ENCODE assay signal across 13 cellular contexts in genomic region chr20:48791666-48792071, GRCh38. TPM values are rescaled to one million over a fixed set of nuclear protein-coding genes. Genes with fewer than 3 reads are reported as not detected.
DNase-seq lines count a peak whose midpoint lies in the region; ATAC-seq and TF ChIP-seq lines count a peak whose summit lies in the region.
"Had no signal": no experiment of that assay in that cellular context is flagged by ENCODE, and none has a peak within 500 bp of the region (broad histone marks: within the 10 kb centered on the region; RNA-seq: fewer than 3 reads in every experiment).

No MANE protein-coding gene starts in this region.

- POLR2A ChIA-PET in activated CD8-positive, alpha-beta T cell treated with anti-CD3 and anti-CD28 coated beads for 36 hours (lab: Charles Lee), result interaction anchor here (0.8 to 6.0 kb wide), 4 partner anchors 11 to 134 kb away, joined by 3 to 48 read pairs (median 4); no protein-coding TSS in a partner anchor
- POLR2A ChIA-PET in activated CD8-positive, alpha-beta T cell treated with anti-CD3 and anti-CD28 coated beads, Interleukin-2, amount 10 ng/mL, durations not matched to agents 7 days and 5 days (lab: Charles Lee), result no interaction called here

- H3K9ac ChIP-seq in fibroblast of lung (ENCODE audit: insufficient read depth, low read length), result no peak overlapping the region

- peaks cover 22% of the 10 kb centered on the region for H3K36me3 Mint-ChIP-seq in activated CD8-positive, alpha-beta T cell treated with anti-CD3 and anti-CD28 coated beads for 36 hours (ENCODE audit: low read depth)
- H3K36me3 Mint-ChIP-seq in activated CD8-positive, alpha-beta T cell treated with anti-CD3 and anti-CD28 coated beads, Interleukin-2, amount 10 ng/mL, durations not matched to agents 7 days and 5 days (ENCODE audit: low read depth), result peaks cover 45% of the 10 kb centered on the region
- peaks cover 21% of the 10 kb centered on the region for H3K36me3 Mint-ChIP-seq in activated T-helper 1 cell treated with anti-CD3 and anti-CD28 coated beads, Interleukin-12 subunit alpha, Interleukin-12 subunit beta, Interleukin-2, Interleukin-4 antibody, amounts not matched to agents 30 ng/mL and 10 ng/mL and 1 ng/mL, durations not matched to agents 14 hours and 24 hours and 36 hours (ENCODE audit: low read depth)

- intact Hi-C loops in activated CD8-positive, alpha-beta T cell treated with anti-CD3 and anti-CD28 coated beads for 36 hours (cut with micrococcal nuclease), result no loop called here
- intact Hi-C loops in activated T-helper 1 cell treated with anti-CD3 and anti-CD28 coated beads, Interleukin-12 subunit alpha, Interleukin-12 subunit beta, Interleukin-2, Interleukin-4 antibody, amounts not matched to agents 30 ng/mL and 10 ng/mL and 1 ng/mL, durations not matched to agents 14 hours and 24 hours and 36 hours (cut with micrococcal nuclease), result no loop called here

- H3K36me3 ChIP-seq in RWPE2 (ENCODE audit: low read depth), result no peaks in the 10 kb centered on the region
- no peaks in the 10 kb centered on the region for H3K36me3 ChIP-seq in fibroblast of lung (ENCODE audit: control insufficient read depth, insufficient read depth, low read length)

- H3K79me2 ChIP-seq in fibroblast of lung (ENCODE audit: control insufficient read depth, insufficient read depth, low read length), result no peaks in the 10 kb centered on the region

- no peak overlapping the region for H3K4me3 Mint-ChIP-seq in activated CD8-positive, alpha-beta T cell treated with anti-CD3 and anti-CD28 coated beads for 36 hours
- H3K4me3 Mint-ChIP-seq in activated CD8-positive, alpha-beta T cell treated with anti-CD3 and anti-CD28 coated beads, Interleukin-2, amount 10 ng/mL, durations not matched to agents 7 days and 5 days, result no peak overlapping the region
- no peak overlapping the region for H3K4me3 Mint-ChIP-seq in activated T-helper 1 cell treated with anti-CD3 and anti-CD28 coated beads, Interleukin-12 subunit alpha, Interleukin-12 subunit beta, Interleukin-2, Interleukin-4 antibody, amounts not matched to agents 30 ng/mL and 10 ng/mL and 1 ng/mL, durations not matched to agents 14 hours and 24 hours and 36 hours

- H3K4me1 Mint-ChIP-seq in activated CD8-positive, alpha-beta T cell treated with anti-CD3 and anti-CD28 coated beads for 36 hours (ENCODE audit: low read depth), result peaks cover 74% of the 10 kb centered on the region
- peaks cover 70% of the 10 kb centered on the region for H3K4me1 Mint-ChIP-seq in activated CD8-positive, alpha-beta T cell treated with anti-CD3 and anti-CD28 coated beads, Interleukin-2, amount 10 ng/mL, durations not matched to agents 7 days and 5 days (ENCODE audit: low read depth)
- H3K4me1 Mint-ChIP-seq in activated T-helper 1 cell treated with anti-CD3 and anti-CD28 coated beads, Interleukin-12 subunit alpha, Interleukin-12 subunit beta, Interleukin-2, Interleukin-4 antibody, amounts not matched to agents 30 ng/mL and 10 ng/mL and 1 ng/mL, durations not matched to agents 14 hours and 24 hours and 36 hours (ENCODE audit: low read depth), result peaks cover 59% of the 10 kb centered on the region

- peaks cover 3% of the 10 kb centered on the region for H3K9me3 Mint-ChIP-seq in activated CD8-positive, alpha-beta T cell treated with anti-CD3 and anti-CD28 coated beads for 36 hours
- H3K9me3 Mint-ChIP-seq in activated CD8-positive, alpha-beta T cell treated with anti-CD3 and anti-CD28 coated beads, Interleukin-2, amount 10 ng/mL, durations not matched to agents 7 days and 5 days (ENCODE audit: insufficient read depth), result no peaks in the 10 kb centered on the region
- peaks cover 4% of the 10 kb centered on the region for H3K9me3 Mint-ChIP-seq in activated T-helper 1 cell treated with anti-CD3 and anti-CD28 coated beads, Interleukin-12 subunit alpha, Interleukin-12 subunit beta, Interleukin-2, Interleukin-4 antibody, amounts not matched to agents 30 ng/mL and 10 ng/mL and 1 ng/mL, durations not matched to agents 14 hours and 24 hours and 36 hours
- H3K9me3 Mint-ChIP-seq: activated T-helper 2 cell treated with anti-CD3 and anti-CD28 coated beads, Interferon-gamma antibody, Interleukin-2, Interleukin-4, amounts not matched to agents 10 μg/mL and 5 μg/mL and 100 μg/mL, durations not matched to agents 14 hours and 24 hours and 36 hours had no signal

- no peaks in the 10 kb centered on the region for H3K27me3 Mint-ChIP-seq in activated CD8-positive, alpha-beta T cell treated with anti-CD3 and anti-CD28 coated beads for 36 hours
- H3K27me3 Mint-ChIP-seq in activated CD8-positive, alpha-beta T cell treated with anti-CD3 and anti-CD28 coated beads, Interleukin-2, amount 10 ng/mL, durations not matched to agents 7 days and 5 days (ENCODE audit: low read depth), result no peaks in the 10 kb centered on the region
- H3K27me3 Mint-ChIP-seq in activated T-helper 1 cell treated with anti-CD3 and anti-CD28 coated beads, Interleukin-12 subunit alpha, Interleukin-12 subunit beta, Interleukin-2, Interleukin-4 antibody, amounts not matched to agents 30 ng/mL and 10 ng/mL and 1 ng/mL, durations not matched to agents 14 hours and 24 hours and 36 hours (ENCODE audit: insufficient read depth), result no peaks in the 10 kb centered on the region

- H2AFZ ChIP-seq in fibroblast of lung (ENCODE audit: low read length), result no peak overlapping the region

- in situ Hi-C loops in GM13977 (cut with MboI; ENCODE audit: low pct_unique_long_range_greater_than_20kb, low sequenced_read_pairs, unreplicated experiment), result no loop called here

- H3K4me3 ChIP-seq in RWPE2 (ENCODE audit: severe bottlenecking), result no peak overlapping the region
- H3K4me3 ChIP-seq in fibroblast of lung (replicated peaks in 1 of 4; ENCODE audit: control extremely low read depth in 1 of 4, insufficient read depth in 1 of 4, low read depth in 3 of 4, low read length in 4 of 4), result no peak overlapping the region
- H3K4me3 ChIP-seq: K562 had no signal

- peak overlapping the region; percentile 28 for H3K27ac Mint-ChIP-seq in activated CD8-positive, alpha-beta T cell treated with anti-CD3 and anti-CD28 coated beads for 36 hours
- no peak overlapping the region for H3K27ac Mint-ChIP-seq in activated CD8-positive, alpha-beta T cell treated with anti-CD3 and anti-CD28 coated beads, Interleukin-2, amount 10 ng/mL, durations not matched to agents 7 days and 5 days
- H3K27ac Mint-ChIP-seq in activated T-helper 1 cell treated with anti-CD3 and anti-CD28 coated beads, Interleukin-12 subunit alpha, Interleukin-12 subunit beta, Interleukin-2, Interleukin-4 antibody, amounts not matched to agents 30 ng/mL and 10 ng/mL and 1 ng/mL, durations not matched to agents 14 hours and 24 hours and 36 hours, result no peak overlapping the region
- H3K27ac Mint-ChIP-seq: activated T-helper 2 cell treated with anti-CD3 and anti-CD28 coated beads, Interferon-gamma antibody, Interleukin-2, Interleukin-4, amounts not matched to agents 10 μg/mL and 5 μg/mL and 100 μg/mL, durations not matched to agents 14 hours and 24 hours and 36 hours had no signal

- no peak for DNase-seq in activated CD8-positive, alpha-beta T cell treated with anti-CD3 and anti-CD28 coated beads for 36 hours
- DNase-seq in activated CD8-positive, alpha-beta T cell treated with anti-CD3 and anti-CD28 coated beads, Interleukin-2, amount 10 ng/mL, durations not matched to agents 7 days and 5 days, result no peak
- DNase-seq in RWPE2 (ENCODE audit: low spot score) (no peak), fibroblast of lung (ENCODE audit: low read depth in 2 of 2) (peak; percentile 76 to 79), stromal cell of bone marrow (ENCODE audit: low read depth) (peak; percentile 80), GM13977 (ENCODE audit: low spot score) (no peak), middle frontal gyrus (ENCODE audit: extremely low spot score, low spot score) (no peak)
- DNase-seq in activated T-helper 1 cell treated with anti-CD3 and anti-CD28 coated beads, Interleukin-12 subunit alpha, Interleukin-12 subunit beta, Interleukin-2, Interleukin-4 antibody, amounts not matched to agents 30 ng/mL and 10 ng/mL and 1 ng/mL, durations not matched to agents 14 hours and 24 hours and 36 hours (ENCODE audit: low spot score), result no peak
- DNase-seq: effector CD4-positive, alpha-beta T cell; GF-D8; stimulated activated CD4-positive, alpha-beta T cell treated with anti-CD3 and anti-CD28 coated beads, Interleukin-12 subunit alpha, Interleukin-12 subunit beta, amount 100 ng/mL, for 4 hours had no signal

- no peaks in the 10 kb centered on the region for H3K4me1 ChIP-seq in RWPE2 (ENCODE audit: insufficient read depth, poor library complexity, severe bottlenecking)
- H3K4me1 ChIP-seq in fibroblast of lung (ENCODE audit: control insufficient read depth, extremely low read depth, insufficient read depth, low read length), result peaks cover 2% of the 10 kb centered on the region

- H3K27ac ChIP-seq in RWPE2 (ENCODE audit: poor library complexity, severe bottlenecking), result no peak overlapping the region
- no peak overlapping the region for H3K27ac ChIP-seq in fibroblast of lung (ENCODE audit: insufficient read depth, low read length)

- TF ChIP-seq CTCF in activated CD8-positive, alpha-beta T cell treated with anti-CD3 and anti-CD28 coated beads for 36 hours (IDR thresholded peaks at IDR 0.05), result no peak
- TF ChIP-seq CTCF in RWPE2 (IDR thresholded peaks at IDR 0.05; ENCODE audit: poor library complexity, severe bottlenecking) (no peak), fibroblast of lung (conservative IDR thresholded peaks at IDR 0.05 in 1 of 2, IDR thresholded peaks at IDR 0.05 in 1 of 2; ENCODE audit: low read depth in 1 of 2, low read length in 2 of 2) (no peak), GM13977 (IDR thresholded peaks at IDR 0.05; ENCODE audit: extremely low read depth, insufficient read depth, missing control alignments) (no peak)

- ATAC-seq in activated CD8-positive, alpha-beta T cell treated with anti-CD3 and anti-CD28 coated beads for 36 hours, result no peak
- ATAC-seq in activated CD8-positive, alpha-beta T cell treated with anti-CD3 and anti-CD28 coated beads, Interleukin-2, amount 10 ng/mL, durations not matched to agents 7 days and 5 days, result no peak
- ATAC-seq in RWPE2 (ENCODE audit: low read depth), result peak; percentile 18; the same call in 1 of the 3 replicates
- ATAC-seq: K562 had no signal

- H3K9me3 ChIP-seq in RWPE2 (ENCODE audit: severe bottlenecking) (no peaks in the 10 kb centered on the region), fibroblast of lung (ENCODE audit: control insufficient read depth, insufficient read depth, low read depth, low read length) (no peaks in the 10 kb centered on the region)

- H3K27me3 ChIP-seq in RWPE2 (ENCODE audit: insufficient read depth, poor library complexity, severe bottlenecking), result peaks cover 7% of the 10 kb centered on the region
- no peaks in the 10 kb centered on the region for H3K27me3 ChIP-seq in fibroblast of lung (ENCODE audit: control insufficient read depth, insufficient read depth, low read length)

- no peak overlapping the region for H3K4me2 ChIP-seq in fibroblast of lung (ENCODE audit: extremely low read depth, insufficient read depth, low read length)

- CTCF ChIA-PET in activated CD8-positive, alpha-beta T cell treated with anti-CD3 and anti-CD28 coated beads for 36 hours (lab: Charles Lee), result interaction anchor here (0.9 to 1.1 kb wide), 4 partner anchors 14 to 171 kb away, joined by 3 to 4 read pairs (median 3); no protein-coding TSS in a partner anchor
- CTCF ChIA-PET in activated CD8-positive, alpha-beta T cell treated with anti-CD3 and anti-CD28 coated beads, Interleukin-2, amount 10 ng/mL, durations not matched to agents 7 days and 5 days (lab: Charles Lee), result interaction anchor here (0.9 to 1.4 kb wide), 4 partner anchors 20 to 134 kb away, joined by 3 to 5 read pairs (median 4); no protein-coding TSS in a partner anchor

- H4K20me1 ChIP-seq in fibroblast of lung (ENCODE audit: control insufficient read depth, extremely low read depth, insufficient read depth, low read length), result no peaks in the 10 kb centered on the region

RNA-seq across cellular contexts. Expression of gene PREX1, which starts 36.1 kb away (rescaled TPM):
- 10 to 100 TPM; 79.7 to 80.5 TPM for total RNA-seq in activated CD8-positive, alpha-beta T cell treated with anti-CD3 and anti-CD28 coated beads for 36 hours
- 100 to 1,000 TPM; 146 to 152 TPM for total RNA-seq in activated CD8-positive, alpha-beta T cell treated with anti-CD3 and anti-CD28 coated beads, Interleukin-2, amount 10 ng/mL, durations not matched to agents 7 days and 5 days
- total RNA-seq in fibroblast of lung, result 3.1 and 3.9 TPM in 2 replicates
- 1.0 and 2.9 TPM in 2 replicates for polyA plus RNA-seq in fibroblast of lung
- 1.6 and 4.3 TPM in 2 replicates for polyA plus RNA-seq in fibroblast of lung (2012)
- polyA minus RNA-seq in fibroblast of lung (ENCODE audit: low replicate concordance), result 3.5 and 12.1 TPM in 2 replicates
- total RNA-seq in activated T-helper 1 cell treated with anti-CD3 and anti-CD28 coated beads, Interleukin-12 subunit alpha, Interleukin-12 subunit beta, Interleukin-2, Interleukin-4 antibody, amounts not matched to agents 30 ng/mL and 10 ng/mL and 1 ng/mL, durations not matched to agents 14 hours and 24 hours and 36 hours, result 68.2 and 69.4 TPM in 2 replicates

Comparison
In these comparisons a context has a peak if more than half of its experiments do, and no peak if none do; other contexts are left out.
1. DNase-seq: peak in fibroblast of lung (2 of 2) and stromal cell of bone marrow (single experiment); none in activated CD8-positive, alpha-beta T cell treated with anti-CD3 and anti-CD28 coated beads for 36 hours (single experiment), activated CD8-positive, alpha-beta T cell treated with anti-CD3 and anti-CD28 coated beads, Interleukin-2, amount 10 ng/mL, durations not matched to agents 7 days and 5 days (single experiment), RWPE2 (single experiment), GM13977 (single experiment), middle frontal gyrus (single experiment) and activated T-helper 1 cell treated with anti-CD3 and anti-CD28 coated beads, Interleukin-12 subunit alpha, Interleukin-12 subunit beta, Interleukin-2, Interleukin-4 antibody, amounts not matched to agents 30 ng/mL and 10 ng/mL and 1 ng/mL, durations not matched to agents 14 hours and 24 hours and 36 hours (single experiment).
2. RNA of gene PREX1, which starts 36.1 kb away (total RNA-seq): 146 to 152 TPM in activated CD8-positive, alpha-beta T cell treated with anti-CD3 and anti-CD28 coated beads, Interleukin-2, amount 10 ng/mL, durations not matched to agents 7 days and 5 days, 79.7 to 80.5 TPM in activated CD8-positive, alpha-beta T cell treated with anti-CD3 and anti-CD28 coated beads for 36 hours and 68.2 to 69.4 TPM in activated T-helper 1 cell treated with anti-CD3 and anti-CD28 coated beads, Interleukin-12 subunit alpha, Interleukin-12 subunit beta, Interleukin-2, Interleukin-4 antibody, amounts not matched to agents 30 ng/mL and 10 ng/mL and 1 ng/mL, durations not matched to agents 14 hours and 24 hours and 36 hours; 3.1 to 3.9 TPM in fibroblast of lung; every median in the first group is over 10 times any median in the second.